Comparison of ENCODE assay signal across 12 cellular contexts in the genomic region with DNA sequence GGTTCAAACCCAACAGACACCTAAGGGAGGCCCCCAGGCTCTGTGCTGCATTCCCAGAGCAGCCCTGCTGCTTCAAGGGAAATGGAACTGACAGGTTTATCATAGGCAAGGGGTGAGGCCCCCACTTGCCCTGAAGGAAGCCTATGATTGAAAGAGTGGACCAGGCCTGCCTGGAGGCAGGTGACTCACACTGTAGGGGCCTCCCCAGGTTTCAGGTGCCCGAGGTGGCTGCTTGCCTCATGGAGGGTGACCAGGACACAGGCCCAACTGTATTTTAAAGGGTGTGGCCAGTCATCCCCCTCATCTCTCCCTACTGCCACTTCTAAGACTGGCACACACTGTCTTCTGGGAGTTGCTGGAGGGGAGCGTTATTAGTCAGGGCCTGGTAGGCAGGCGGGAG.
"Had no signal": no experiment of that assay in that cellular context is flagged by ENCODE, and none has a peak within 500 bp of the region (broad histone marks: within the 10 kb centered on the region; RNA-seq: fewer than 3 reads in every experiment).

No MANE protein-coding gene starts in this region.

- H3K27ac ChIP-seq: body of pancreas, heart left ventricle, left ventricle myocardium inferior, pancreas had no signal

- H3K36me3 Mint-ChIP-seq: activated naive CD4-positive, alpha-beta T cell treated with anti-CD3 and anti-CD28 coated beads, Interleukin-2, amount 50 U/mL, for 72 hours had no signal

- H3K4me3 Mint-ChIP-seq: type B pancreatic cell had no signal

- H3K27me3 ChIP-seq: body of pancreas, heart left ventricle, pancreas had no signal

- H3K27ac Mint-ChIP-seq: activated naive CD4-positive, alpha-beta T cell treated with anti-CD3 and anti-CD28 coated beads, Interleukin-2, amount 50 U/mL, for 72 hours; type B pancreatic cell had no signal

- H3K4me3 ChIP-seq: body of pancreas, heart left ventricle, left ventricle myocardium inferior, pancreas, skin epidermis had no signal

- H3K36me3 ChIP-seq: pancreas had no signal

- H3K9me3 Mint-ChIP-seq: activated naive CD4-positive, alpha-beta T cell treated with anti-CD3 and anti-CD28 coated beads, Interleukin-2, amount 50 U/mL, for 72 hours; type B pancreatic cell had no signal

- DNase-seq: activated effector memory CD4-positive, alpha-beta T cell treated with anti-CD3 and anti-CD28 coated beads, Interleukin-2, amount 50 U/mL, for 16 hours; activated T-cell treated with anti-CD3 and anti-CD28 coated beads, Interleukin-2, amount 50 U/mL, for 1 hour; amniotic stem cell; body of pancreas; heart left ventricle; left ventricle myocardium inferior; pancreas; retina had no signal

- H3K27me3 Mint-ChIP-seq: type B pancreatic cell had no signal

- H3K9me3 ChIP-seq: body of pancreas, heart left ventricle, left ventricle myocardium inferior, pancreas had no signal

- ATAC-seq: activated CD4-positive, CD25-positive, alpha-beta regulatory T cell treated with anti-CD3 and anti-CD28 coated beads, Interleukin-2, amount 50 U/mL, for 24 hours; body of pancreas; heart left ventricle; pancreas had no signal
